ENCODE assay signal across 1 cellular context in genomic region chr6:43990627-43991619, GRCh38.
TF ChIP-seq lines count a peak whose summit lies in the region.

No MANE protein-coding gene starts in this region.

TF ChIP-seq in HepG2, 621 proteins besides CTCF, POLR2A, EP300 and RAD21 (continues in another document):
- TF ChIP-seq ZNF296 (CRISPR knock-in tag; conservative IDR thresholded peaks at IDR 0.05) = peak; percentile 77
- TF ChIP-seq FLYWCH1 (CRISPR knock-in tag; IDR thresholded peaks at IDR 0.05) = peak; percentile 82; the same call in 1 of the 2 replicates
- peak; percentile 74 for TF ChIP-seq HDAC2 (CRISPR knock-in tag; IDR thresholded peaks at IDR 0.05)
- peak; percentile 97 for TF ChIP-seq BCL6 (CRISPR knock-in tag; IDR thresholded peaks at IDR 0.05)
- TF ChIP-seq IRF2 (CRISPR knock-in tag; IDR thresholded peaks at IDR 0.05) = peak; percentile 77
- no peak for TF ChIP-seq RARG (CRISPR knock-in tag; IDR thresholded peaks at IDR 0.05; ENCODE audit: low read depth)
- TF ChIP-seq ZNF329 (CRISPR knock-in tag; IDR thresholded peaks at IDR 0.05; ENCODE audit: low read depth) = no peak
- 0 out of 2 replicates have a peak, but pooled peaks have one; percentile 68 for TF ChIP-seq RBAK (CRISPR knock-in tag; IDR thresholded peaks at IDR 0.05)
- peak; percentile 53; the same call in 1 of the 2 replicates for TF ChIP-seq CBX5 (CRISPR knock-in tag; IDR thresholded peaks at IDR 0.05; ENCODE audit: borderline replicate concordance)
- peak; percentile 100 for TF ChIP-seq SKI (IDR thresholded peaks at IDR 0.05; ENCODE audit: partially characterized antibody)
- no peak; the same call in 1 of the 2 replicates for TF ChIP-seq PHF20 (CRISPR knock-in tag; IDR thresholded peaks at IDR 0.05)
- TF ChIP-seq SUZ12 (IDR thresholded peaks at IDR 0.05; ENCODE audit: low read depth, low read length) = no peak
- no peak for TF ChIP-seq ZBTB44 (CRISPR knock-in tag; IDR thresholded peaks at IDR 0.05)
- no peak for TF ChIP-seq CEBPB (IDR thresholded peaks at IDR 0.05; ENCODE audit: borderline replicate concordance, low read depth, low read length)
- peak; percentile 91 for TF ChIP-seq ZNF800 (CRISPR knock-in tag; IDR thresholded peaks at IDR 0.05)
- peak; percentile 83 for TF ChIP-seq PATZ1 (CRISPR knock-in tag; IDR thresholded peaks at IDR 0.05)
- peak; percentile 86 for TF ChIP-seq RAD51 (IDR thresholded peaks at IDR 0.05; ENCODE audit: borderline replicate concordance)
- TF ChIP-seq IRF1 (CRISPR knock-in tag; IDR thresholded peaks at IDR 0.05; ENCODE audit: low read depth) = peak; percentile 61; the same call in 1 of the 2 replicates
- TF ChIP-seq NFAT5 (CRISPR knock-in tag; IDR thresholded peaks at IDR 0.05) = peak; percentile 36; the same call in 1 of the 2 replicates
- TF ChIP-seq CBFB (CRISPR knock-in tag; IDR thresholded peaks at IDR 0.05) = 0 out of 2 replicates have a peak, but pooled peaks have one; percentile 38
- TF ChIP-seq MAX (IDR thresholded peaks at IDR 0.05) = peak; percentile 93
- no peak; the same call in 1 of the 2 replicates for TF ChIP-seq ZNF256 (CRISPR knock-in tag; conservative IDR thresholded peaks at IDR 0.05)
- no peak; the same call in 1 of the 2 replicates for TF ChIP-seq ZBTB4 (CRISPR knock-in tag; IDR thresholded peaks at IDR 0.05; ENCODE audit: borderline replicate concordance)
- no peak for TF ChIP-seq TEF (CRISPR knock-in tag; IDR thresholded peaks at IDR 0.05)
- peak; percentile 73; the same call in 1 of the 2 replicates for TF ChIP-seq MED13 (CRISPR knock-in tag; IDR thresholded peaks at IDR 0.05)
- TF ChIP-seq ZNF510 (CRISPR knock-in tag; IDR thresholded peaks at IDR 0.05; ENCODE audit: low read depth) = no peak; the same call in 1 of the 2 replicates
- no peak; the same call in 1 of the 2 replicates for TF ChIP-seq FIP1L1 (IDR thresholded peaks at IDR 0.05; ENCODE audit: borderline replicate concordance, insufficient read depth, low read depth, low read length)
- no peak for TF ChIP-seq PHB2 (IDR thresholded peaks at IDR 0.05; ENCODE audit: partially characterized antibody)
- peak; percentile 78 for TF ChIP-seq CBX1 (IDR thresholded peaks at IDR 0.05; ENCODE audit: low read depth)
- no peak; the same call in 1 of the 2 replicates for TF ChIP-seq ZMAT5 (CRISPR knock-in tag; IDR thresholded peaks at IDR 0.05; ENCODE audit: borderline replicate concordance, low read depth)
- TF ChIP-seq ZXDC (CRISPR knock-in tag; IDR thresholded peaks at IDR 0.05) = no peak
- TF ChIP-seq ZNF34 (CRISPR knock-in tag; IDR thresholded peaks at IDR 0.05; ENCODE audit: borderline replicate concordance) = no peak
- no peak for TF ChIP-seq ZNF484 (CRISPR knock-in tag; IDR thresholded peaks at IDR 0.05; ENCODE audit: borderline replicate concordance, low read depth)
- TF ChIP-seq NFYC (CRISPR knock-in tag; IDR thresholded peaks at IDR 0.05) = peak; percentile 11; the same call in 1 of the 2 replicates
- peak; percentile 72; the same call in 1 of the 2 replicates for TF ChIP-seq SAFB2 (CRISPR knock-in tag; IDR thresholded peaks at IDR 0.05; ENCODE audit: borderline replicate concordance, low read depth)
- peak; percentile 93; the same call in 1 of the 2 replicates for TF ChIP-seq NR1H2 (CRISPR knock-in tag; IDR thresholded peaks at IDR 0.05; ENCODE audit: borderline replicate concordance, low read depth)
- peak; percentile 91 for TF ChIP-seq ZNF703 (CRISPR knock-in tag; IDR thresholded peaks at IDR 0.05; ENCODE audit: borderline replicate concordance)
- peak; percentile 90 for TF ChIP-seq ZNF317 (CRISPR knock-in tag; IDR thresholded peaks at IDR 0.05)
- peak; percentile 70 for TF ChIP-seq ESRRA (CRISPR knock-in tag; IDR thresholded peaks at IDR 0.05; ENCODE audit: low read depth)
